Comparison of ENCODE assay signal across 1 cellular context in the genomic region with DNA sequence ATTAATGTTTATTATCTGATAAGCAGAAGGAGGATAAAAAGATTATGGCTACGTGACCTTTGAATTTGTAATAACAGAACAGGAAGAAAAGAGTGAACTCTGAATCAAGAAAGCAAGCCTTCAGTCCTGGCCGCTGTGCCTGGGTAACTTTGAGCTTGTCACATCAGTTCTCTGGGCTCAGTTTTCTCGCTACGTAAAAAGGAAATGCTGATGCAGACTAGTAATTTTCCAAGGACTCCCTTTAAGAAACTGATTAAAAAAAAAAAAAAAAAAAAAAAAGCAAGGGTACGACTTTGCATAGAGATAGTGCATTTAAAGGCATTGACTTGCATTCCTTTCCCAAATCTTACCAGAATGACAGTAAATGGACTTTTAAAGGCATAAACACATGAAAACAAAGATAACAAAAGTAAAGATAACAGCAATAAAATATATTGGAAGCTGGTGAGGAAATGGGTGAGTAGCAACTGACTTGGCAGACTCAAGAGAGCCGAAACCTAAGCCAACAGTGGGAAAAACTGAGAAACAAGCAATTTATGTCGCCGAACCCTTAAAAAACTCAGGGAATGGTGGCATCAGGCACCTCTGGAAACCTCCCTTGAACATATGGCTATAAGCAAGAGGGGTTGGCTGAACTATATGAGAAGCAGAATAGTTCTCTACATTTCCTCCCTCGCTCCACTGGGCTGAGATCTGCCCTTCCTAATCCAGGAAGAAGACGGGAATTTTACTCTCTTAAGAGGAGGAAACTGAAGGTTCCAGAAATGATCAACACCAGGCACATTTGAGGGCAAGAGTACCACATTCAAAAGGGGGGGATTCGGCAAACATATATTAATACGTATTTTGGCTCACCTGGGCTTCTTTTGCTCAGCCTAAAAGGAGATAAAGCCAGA.
TF ChIP-seq lines count a peak whose summit lies in the region.

No MANE protein-coding gene starts in this region.

TF ChIP-seq in IMR-90, 13 proteins besides CTCF, POLR2A, EP300 and RAD21:
- TF ChIP-seq FOS (IDR thresholded peaks at IDR 0.05; ENCODE audit: low read depth, low read length) (no peak), CEBPB (IDR thresholded peaks at IDR 0.05; ENCODE audit: low read depth, low read length) (no peak), NFE2L2 (IDR thresholded peaks at IDR 0.05; ENCODE audit: low read depth, low read length) (no peak), RCOR1 (IDR thresholded peaks at IDR 0.05; ENCODE audit: insufficient replicate concordance, low read length) (no peak), BHLHE40 (IDR thresholded peaks at IDR 0.05; ENCODE audit: low read depth, low read length) (no peak), RFX5 (IDR thresholded peaks at IDR 0.05; ENCODE audit: low read depth, low read length) (no peak), CHD1 (IDR thresholded peaks at IDR 0.05; ENCODE audit: low read depth, low read length) (no peak), SMC3 (IDR thresholded peaks at IDR 0.05; ENCODE audit: low read depth, low read length) (no peak), MAFK (IDR thresholded peaks at IDR 0.05; ENCODE audit: low read depth, low read length) (no peak), MXI1 (IDR thresholded peaks at IDR 0.05; ENCODE audit: borderline replicate concordance, low read depth, low read length) (no peak)
- TF ChIP-seq, protein P1, sequence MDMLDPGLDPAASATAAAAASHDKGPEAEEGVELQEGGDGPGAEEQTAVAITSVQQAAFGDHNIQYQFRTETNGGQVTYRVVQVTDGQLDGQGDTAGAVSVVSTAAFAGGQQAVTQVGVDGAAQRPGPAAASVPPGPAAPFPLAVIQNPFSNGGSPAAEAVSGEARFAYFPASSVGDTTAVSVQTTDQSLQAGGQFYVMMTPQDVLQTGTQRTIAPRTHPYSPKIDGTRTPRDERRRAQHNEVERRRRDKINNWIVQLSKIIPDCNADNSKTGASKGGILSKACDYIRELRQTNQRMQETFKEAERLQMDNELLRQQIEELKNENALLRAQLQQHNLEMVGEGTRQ (IDR thresholded peaks at IDR 0.05; ENCODE audit: low read depth, low read length), result no peak
- TF ChIP-seq, protein P2, sequence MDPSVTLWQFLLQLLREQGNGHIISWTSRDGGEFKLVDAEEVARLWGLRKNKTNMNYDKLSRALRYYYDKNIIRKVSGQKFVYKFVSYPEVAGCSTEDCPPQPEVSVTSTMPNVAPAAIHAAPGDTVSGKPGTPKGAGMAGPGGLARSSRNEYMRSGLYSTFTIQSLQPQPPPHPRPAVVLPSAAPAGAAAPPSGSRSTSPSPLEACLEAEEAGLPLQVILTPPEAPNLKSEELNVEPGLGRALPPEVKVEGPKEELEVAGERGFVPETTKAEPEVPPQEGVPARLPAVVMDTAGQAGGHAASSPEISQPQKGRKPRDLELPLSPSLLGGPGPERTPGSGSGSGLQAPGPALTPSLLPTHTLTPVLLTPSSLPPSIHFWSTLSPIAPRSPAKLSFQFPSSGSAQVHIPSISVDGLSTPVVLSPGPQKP (IDR thresholded peaks at IDR 0.05; ENCODE audit: borderline replicate concordance, low read depth, low read length), result no peak
TF ChIP-seq in IMR-90: peak in this region for 0.
